ENCODE assay signal across 8 cellular contexts in the genomic region with DNA sequence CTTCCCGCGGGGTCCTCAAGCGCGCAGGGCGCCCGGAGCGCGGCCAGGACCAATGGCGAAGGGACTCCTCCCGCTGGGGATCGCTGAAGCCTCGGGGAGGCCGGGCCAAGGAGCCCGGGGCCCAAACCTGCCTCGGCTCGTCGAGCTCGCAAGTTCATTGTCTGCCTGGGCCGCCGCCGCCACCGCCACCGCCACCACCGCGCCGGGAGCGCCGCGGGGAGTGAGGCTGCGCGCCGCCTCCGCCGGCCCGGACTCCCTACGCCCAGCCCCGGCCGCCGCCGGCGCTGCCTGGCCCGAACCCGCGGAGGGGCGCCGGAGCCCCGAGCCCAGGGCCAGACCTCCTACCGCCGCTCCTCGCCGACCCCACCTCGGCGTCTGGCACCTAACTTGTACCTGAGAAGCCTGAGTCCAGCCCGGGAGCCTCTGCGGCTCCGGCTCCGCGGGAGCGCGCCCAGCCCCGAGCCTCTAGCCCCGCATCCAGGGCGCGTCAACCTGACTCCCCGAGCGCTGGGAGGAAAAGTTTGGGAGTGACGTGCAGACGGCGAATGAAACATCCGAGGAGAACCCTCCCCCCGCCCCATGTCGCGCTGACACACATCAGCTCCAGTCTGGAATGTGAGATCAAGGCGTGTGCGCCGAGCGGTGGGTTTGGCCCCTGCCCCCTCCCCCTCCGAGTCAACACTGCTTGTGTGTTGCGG. TPM values are rescaled to one million over a fixed set of nuclear protein-coding genes. Genes with fewer than 3 reads are reported as not detected.
DNase-seq lines count a peak whose midpoint lies in the region; ATAC-seq and TF ChIP-seq lines count a peak whose summit lies in the region.

A gene with protein sequence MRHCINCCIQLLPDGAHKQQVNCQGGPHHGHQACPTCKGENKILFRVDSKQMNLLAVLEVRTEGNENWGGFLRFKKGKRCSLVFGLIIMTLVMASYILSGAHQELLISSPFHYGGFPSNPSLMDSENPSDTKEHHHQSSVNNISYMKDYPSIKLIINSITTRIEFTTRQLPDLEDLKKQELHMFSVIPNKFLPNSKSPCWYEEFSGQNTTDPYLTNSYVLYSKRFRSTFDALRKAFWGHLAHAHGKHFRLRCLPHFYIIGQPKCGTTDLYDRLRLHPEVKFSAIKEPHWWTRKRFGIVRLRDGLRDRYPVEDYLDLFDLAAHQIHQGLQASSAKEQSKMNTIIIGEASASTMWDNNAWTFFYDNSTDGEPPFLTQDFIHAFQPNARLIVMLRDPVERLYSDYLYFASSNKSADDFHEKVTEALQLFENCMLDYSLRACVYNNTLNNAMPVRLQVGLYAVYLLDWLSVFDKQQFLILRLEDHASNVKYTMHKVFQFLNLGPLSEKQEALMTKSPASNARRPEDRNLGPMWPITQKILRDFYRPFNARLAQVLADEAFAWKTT (minus strand): TSS at position 523 of the 698 bp plus-strand sequence. CDS start 47,386 bp downstream, outside the sequence.

- H3K9me3 ChIP-seq in left lung: no peaks in the 10 kb centered on the region

- H3K4me1 Mint-ChIP-seq in stimulated activated naive B cell treated with anti-CD40 and anti-IgM and Interleukin-4, amounts not matched to agents 10 μg/mL and 1 μg/mL and 100 μg/mL, for 72 hours: peaks cover 41 to 73% of the 10 kb centered on the region in 2 donors

- intact Hi-C loops in left lung (cut with DNase I): no loop called here

- peak within 1 kb of the TSS; percentile 75 to 76 for H3K4me3 ChIP-seq in left lung

- ATAC-seq in left lung: peak; percentile 26
- ATAC-seq in stimulated activated naive B cell treated with anti-CD40 and anti-IgM and Interleukin-4, amounts not matched to agents 10 μg/mL and 1 μg/mL and 100 μg/mL, for 72 hours (replicated peaks): peak; percentile 38 to 39

- peaks cover 0 to 61% of the 10 kb centered on the region in 2 donors for H3K27me3 ChIP-seq in left lung

- H3K9me3 Mint-ChIP-seq in stimulated activated naive B cell treated with anti-CD40 and anti-IgM and Interleukin-4, amounts not matched to agents 10 μg/mL and 1 μg/mL and 100 μg/mL, for 72 hours: peaks cover 0 to 5% of the 10 kb centered on the region in 2 donors

- H3K27me3 Mint-ChIP-seq in stimulated activated naive B cell treated with anti-CD40 and anti-IgM and Interleukin-4, amounts not matched to agents 10 μg/mL and 1 μg/mL and 100 μg/mL, for 72 hours: no peaks in the 10 kb centered on the region

- H3K27ac Mint-ChIP-seq in stimulated activated naive B cell treated with anti-CD40 and anti-IgM and Interleukin-4, amounts not matched to agents 10 μg/mL and 1 μg/mL and 100 μg/mL, for 72 hours: peak within 1 kb of the TSS; percentile 85

- H3K4me1 ChIP-seq in left lung: peaks cover 21 to 59% of the 10 kb centered on the region in 2 donors

- no peaks in the 10 kb centered on the region for H3K36me3 ChIP-seq in left lung

- H3K27ac ChIP-seq in cingulate gyrus (ENCODE audit: low read depth, low read length) (peak within 1 kb of the TSS; percentile 75), left lung (peak within 1 kb of the TSS; percentile 80 to 92)

- peaks cover 0 to 5% of the 10 kb centered on the region in 2 donors for H3K36me3 Mint-ChIP-seq in stimulated activated naive B cell treated with anti-CD40 and anti-IgM and Interleukin-4, amounts not matched to agents 10 μg/mL and 1 μg/mL and 100 μg/mL, for 72 hours

- DNase-seq in stimulated activated CD4-positive, alpha-beta T cell treated with anti-CD3 and anti-CD28 coated beads, Interleukin-15, amount 100 ng/mL, for 24 hours: peak; percentile 29
- no peak for DNase-seq in stimulated activated CD4-positive, alpha-beta T cell treated with anti-CD3 and anti-CD28 coated beads, Interleukin-2, amount 100 ng/mL, for 48 hours
- peak; percentile 85 for DNase-seq in NCI-H460 (ENCODE audit: extremely low read depth, low read depth)
- peak; percentile 62 to 91 for DNase-seq in left lung
- no peak for DNase-seq in stimulated activated naive B cell treated with anti-CD40 and anti-IgM and Interleukin-4, amounts not matched to agents 10 μg/mL and 1 μg/mL and 100 μg/mL, for 72 hours
- no peak for DNase-seq in activated effector memory CD4-positive, alpha-beta T cell treated with Interleukin-2 at 50 U/mL for 16 hours
- no peak for DNase-seq in G401 (ENCODE audit: low spot score)

- no peak for TF ChIP-seq CTCF in left lung (IDR thresholded peaks at IDR 0.05)

- in situ Hi-C loops in G401 (cut with HindIII; ENCODE audit: low sequenced_read_pairs): no loop called here

- peak within 1 kb of the TSS; percentile 87 to 88 for H3K4me3 Mint-ChIP-seq in stimulated activated naive B cell treated with anti-CD40 and anti-IgM and Interleukin-4, amounts not matched to agents 10 μg/mL and 1 μg/mL and 100 μg/mL, for 72 hours

RNA-seq across cellular contexts. Expression of the gene that starts here (rescaled TPM):
- 53.2 and 60.9 TPM in 2 replicates for total RNA-seq in NCI-H460 (2014; rRNA removed; shearing (Covaris generic))
- 24.8 and 24.9 TPM in 2 replicates for polyA plus RNA-seq in NCI-H460 (2014; cell fraction: nucleus; rRNA removed)
- total RNA-seq in left lung: 10 to 100 TPM; 30.3 to 53.3 TPM
- not detected in 2 replicates for total RNA-seq in G401 (2014; rRNA removed; shearing (Covaris generic))

Comparison
In these comparisons a context has a peak if more than half of its experiments do, and no peak if none do; other contexts are left out.
1. RNA of the gene that starts here (total RNA-seq): 53.2 to 60.9 TPM in NCI-H460 and 30.3 to 53.3 TPM in left lung; not detected in G401; every median in the first group is over 10 times any median in the second.
2. DNase-seq: peak in stimulated activated CD4-positive, alpha-beta T cell treated with anti-CD3 and anti-CD28 coated beads, Interleukin-15, amount 100 ng/mL, for 24 hours (single experiment), NCI-H460 (single experiment) and left lung (2 of 2); none in stimulated activated CD4-positive, alpha-beta T cell treated with anti-CD3 and anti-CD28 coated beads, Interleukin-2, amount 100 ng/mL, for 48 hours (0 of 2), stimulated activated naive B cell treated with anti-CD40 and anti-IgM and Interleukin-4, amounts not matched to agents 10 μg/mL and 1 μg/mL and 100 μg/mL, for 72 hours (single experiment), activated effector memory CD4-positive, alpha-beta T cell treated with Interleukin-2 at 50 U/mL for 16 hours (single experiment) and G401 (single experiment).